Comparison of ENCODE assay signal across 20 cellular contexts in the genomic region with DNA sequence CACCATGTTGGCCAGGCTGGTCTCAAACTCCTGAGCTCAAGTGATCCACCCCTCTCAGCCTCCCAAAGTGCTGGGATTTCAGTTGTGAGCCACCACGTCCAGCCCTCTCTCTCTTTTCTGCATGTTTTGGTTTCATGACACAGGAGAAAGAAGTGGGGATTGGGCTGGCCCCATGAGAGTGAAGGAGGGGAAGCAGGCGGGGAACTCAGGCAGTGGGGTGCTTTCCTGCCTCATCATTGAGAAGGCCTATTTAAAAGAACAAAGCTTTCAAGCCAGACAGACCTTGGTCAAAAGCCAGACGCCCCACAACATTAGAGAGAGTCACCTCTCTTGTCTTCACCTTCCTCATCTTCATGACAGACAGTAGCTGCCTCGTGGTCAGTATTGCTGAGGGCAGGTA. TPM values are rescaled to one million over a fixed set of nuclear protein-coding genes. Genes with fewer than 3 reads are reported as not detected.
A peak's percentile ranks its signal among the peaks of the same experiment; 100 is the strongest.
DNase-seq lines count a peak whose midpoint lies in the region; ATAC-seq and TF ChIP-seq lines count a peak whose summit lies in the region.
"Had no signal": no experiment of that assay in that cellular context is flagged by ENCODE, and none has a peak within 500 bp of the region (broad histone marks: within the 10 kb centered on the region; RNA-seq: fewer than 3 reads in every experiment).

No MANE protein-coding gene starts in this region.

- H3K4me3 Mint-ChIP-seq in CD14-positive monocyte: no peak overlapping the region
- peak overlapping the region; percentile 32 for H3K4me3 Mint-ChIP-seq in CD8-positive, alpha-beta T cell
- H3K4me3 Mint-ChIP-seq in activated T-helper 17 cell treated with anti-CD3 and anti-CD28 coated beads, Interleukin-2, amount 50 U/mL, for 72 hours: peak overlapping the region; percentile 54
- H3K4me3 Mint-ChIP-seq in memory B cell: no peak overlapping the region
- H3K4me3 Mint-ChIP-seq: HFFc6, neural crest cell had no signal

- DNase-seq in CD14-positive monocyte (ENCODE audit: low spot score) (no peak), memory B cell (ENCODE audit: low spot score in 2 of 2) (no peak), Ammon's horn (ENCODE audit: low spot score) (no peak), NCI-H1105 treated with DMSO at 0.1 percent for 48 hours (lab: John Stamatoyannopoulos, UW) (no peak), KBM-7 (no peak)
- peak in 2 of 7 experiments; percentile 36 to 45 for DNase-seq in CD8-positive, alpha-beta T cell
- DNase-seq: activated CD4-positive, CD25-positive, alpha-beta regulatory T cell treated with anti-CD3 and anti-CD28 coated beads, Interleukin-2, amount 50 U/mL, for 72 hours; HFFc6; NCI-H1436; SK-N-SH; stimulated activated CD4-positive, alpha-beta T cell treated with anti-CD3 and anti-CD28 coated beads, Interleukin-4, amount 100 ng/mL, for 1 hour had no signal

- H3K4me1 ChIP-seq in CD8-positive, alpha-beta T cell (ENCODE audit: insufficient read depth, low read length): peaks cover 76% of the 10 kb centered on the region
- H3K4me1 ChIP-seq: breast epithelium had no signal

- POLR2A ChIA-PET in CD8-positive, alpha-beta T cell (lab: Charles Lee): interaction anchor here (1.1 kb wide), 1 partner anchor 16 kb away, joined by 6 read pairs; a partner anchor contains a TSS

- no peak overlapping the region for H3K27ac ChIP-seq in CD8-positive, alpha-beta T cell (ENCODE audit: low read depth, low read length)
- H3K27ac ChIP-seq: breast epithelium, coronary artery, heart left ventricle, RWPE1 had no signal

- H3K36me3 ChIP-seq in CD8-positive, alpha-beta T cell (ENCODE audit: insufficient read depth, low read length): peaks cover 3% of the 10 kb centered on the region
- H3K36me3 ChIP-seq: breast epithelium, heart left ventricle had no signal

- intact Hi-C loops in CD14-positive monocyte (cut with micrococcal nuclease): no loop called here
- intact Hi-C loops in CD8-positive, alpha-beta T cell (cut with DNase I, micrococcal nuclease): no loop called here

- H3K9me3 Mint-ChIP-seq in CD14-positive monocyte: no peaks in the 10 kb centered on the region
- H3K9me3 Mint-ChIP-seq in CD8-positive, alpha-beta T cell: no peaks in the 10 kb centered on the region
- H3K9me3 Mint-ChIP-seq in activated T-helper 17 cell treated with anti-CD3 and anti-CD28 coated beads, Interleukin-2, amount 50 U/mL, for 72 hours: no peaks in the 10 kb centered on the region
- no peaks in the 10 kb centered on the region for H3K9me3 Mint-ChIP-seq in memory B cell
- H3K9me3 Mint-ChIP-seq: HFFc6, neural crest cell had no signal

- TF ChIP-seq CTCF in CD14-positive monocyte (IDR thresholded peaks at IDR 0.05): no peak
- TF ChIP-seq CTCF in CD8-positive, alpha-beta T cell (IDR thresholded peaks at IDR 0.05): no peak

- H3K27me3 ChIP-seq in CD8-positive, alpha-beta T cell (ENCODE audit: insufficient read depth, low read length): no peaks in the 10 kb centered on the region
- H3K27me3 ChIP-seq: breast epithelium, heart left ventricle had no signal

- in situ Hi-C loops in KBM-7 (cut with MboI; ENCODE audit: low pct_unique_long_range_greater_than_20kb, low sequenced_read_pairs): no loop called here

- H3K9me3 ChIP-seq in CD8-positive, alpha-beta T cell (ENCODE audit: low read length): no peaks in the 10 kb centered on the region
- H3K9me3 ChIP-seq: breast epithelium, heart left ventricle, SK-N-SH had no signal

- H3K27ac Mint-ChIP-seq in CD14-positive monocyte (peak overlapping the region in 6 of 7 donors; percentile 26 to 90 (median 85)), memory B cell (no peak overlapping the region)
- H3K27ac Mint-ChIP-seq in CD8-positive, alpha-beta T cell: peak overlapping the region; percentile 93
- peak overlapping the region; percentile 89 for H3K27ac Mint-ChIP-seq in activated T-helper 17 cell treated with anti-CD3 and anti-CD28 coated beads, Interleukin-2, amount 50 U/mL, for 72 hours
- H3K27ac Mint-ChIP-seq: HFFc6 had no signal

- no peak for ATAC-seq in CD8-positive, alpha-beta T cell
- peak; percentile 5 for ATAC-seq in activated T-helper 17 cell treated with anti-CD3 and anti-CD28 coated beads, Interleukin-2, amount 50 U/mL, for 72 hours (replicated peaks)
- ATAC-seq in memory B cell (ENCODE audit: low read depth): peak; percentile 13
- no peak for ATAC-seq in HG02610 (IDR thresholded peaks at IDR 0.05; ENCODE audit: unreplicated experiment)
- ATAC-seq: heart left ventricle had no signal

- peaks cover 0 to 2% (median 0%) of the 10 kb centered on the region in 3 donors for H3K27me3 Mint-ChIP-seq in CD14-positive monocyte (ENCODE audit: low read depth in 3 of 3)
- no peaks in the 10 kb centered on the region for H3K27me3 Mint-ChIP-seq in CD8-positive, alpha-beta T cell (ENCODE audit: low read depth)
- H3K27me3 Mint-ChIP-seq in activated T-helper 17 cell treated with anti-CD3 and anti-CD28 coated beads, Interleukin-2, amount 50 U/mL, for 72 hours: no peaks in the 10 kb centered on the region
- H3K27me3 Mint-ChIP-seq in memory B cell: no peaks in the 10 kb centered on the region

- H3K4me1 Mint-ChIP-seq in CD14-positive monocyte (peaks cover 87% of the 10 kb centered on the region), memory B cell (peaks cover 56% of the 10 kb centered on the region)
- peaks cover 90% of the 10 kb centered on the region for H3K4me1 Mint-ChIP-seq in CD8-positive, alpha-beta T cell (ENCODE audit: low read depth)
- peaks cover 55% of the 10 kb centered on the region for H3K4me1 Mint-ChIP-seq in activated T-helper 17 cell treated with anti-CD3 and anti-CD28 coated beads, Interleukin-2, amount 50 U/mL, for 72 hours
- H3K4me1 Mint-ChIP-seq: neural crest cell had no signal

- H3K4me3 ChIP-seq in CD8-positive, alpha-beta T cell (ENCODE audit: low read depth, low read length): no peak overlapping the region
- H3K4me3 ChIP-seq: breast epithelium, coronary artery, heart left ventricle, smooth muscle cell had no signal

- H3K36me3 Mint-ChIP-seq in CD14-positive monocyte (peaks cover 35 to 72% of the 10 kb centered on the region in 2 donors), memory B cell (peaks cover 8% of the 10 kb centered on the region)
- H3K36me3 Mint-ChIP-seq in CD8-positive, alpha-beta T cell: peaks cover 51% of the 10 kb centered on the region
- peaks cover 59% of the 10 kb centered on the region for H3K36me3 Mint-ChIP-seq in activated T-helper 17 cell treated with anti-CD3 and anti-CD28 coated beads, Interleukin-2, amount 50 U/mL, for 72 hours (ENCODE audit: low read depth)

- CTCF ChIA-PET in CD8-positive, alpha-beta T cell (lab: Charles Lee): interaction anchor here (0.7 to 1.5 kb wide), 2 partner anchors 19 to 50 kb away, joined by 3 read pairs; no protein-coding TSS in a partner anchor

RNA-seq across cellular contexts. Expression of a gene that starts 15.9 kb away (rescaled TPM):
- 10 to 100 TPM; 85.9 to 86.8 TPM for polyA plus RNA-seq in CD14-positive monocyte
- total RNA-seq in CD8-positive, alpha-beta T cell: 10 to 100 TPM; 86.7 to 88.0 TPM
- total RNA-seq in activated T-helper 17 cell treated with anti-CD3 and anti-CD28 coated beads, Interleukin-2, amount 50 U/mL, for 72 hours: 100 to 1,000 TPM; 125 to 137 TPM
- total RNA-seq: endothelial cell of umbilical vein, smooth muscle cell had no signal
- polyA plus RNA-seq: endothelial cell of umbilical vein had no signal

Comparison
In these comparisons a context has a peak if more than half of its experiments do, and no peak if none do; other contexts are left out.
1. H3K4me3 Mint-ChIP-seq: peak in CD8-positive, alpha-beta T cell (single experiment) and activated T-helper 17 cell treated with anti-CD3 and anti-CD28 coated beads, Interleukin-2, amount 50 U/mL, for 72 hours (single experiment); none in CD14-positive monocyte (0 of 2) and memory B cell (single experiment).
2. ATAC-seq: peak in activated T-helper 17 cell treated with anti-CD3 and anti-CD28 coated beads, Interleukin-2, amount 50 U/mL, for 72 hours (single experiment) and memory B cell (single experiment); none in CD8-positive, alpha-beta T cell (single experiment) and HG02610 (single experiment).